Comparison of ENCODE assay signal across 1 cellular context in the genomic region with DNA sequence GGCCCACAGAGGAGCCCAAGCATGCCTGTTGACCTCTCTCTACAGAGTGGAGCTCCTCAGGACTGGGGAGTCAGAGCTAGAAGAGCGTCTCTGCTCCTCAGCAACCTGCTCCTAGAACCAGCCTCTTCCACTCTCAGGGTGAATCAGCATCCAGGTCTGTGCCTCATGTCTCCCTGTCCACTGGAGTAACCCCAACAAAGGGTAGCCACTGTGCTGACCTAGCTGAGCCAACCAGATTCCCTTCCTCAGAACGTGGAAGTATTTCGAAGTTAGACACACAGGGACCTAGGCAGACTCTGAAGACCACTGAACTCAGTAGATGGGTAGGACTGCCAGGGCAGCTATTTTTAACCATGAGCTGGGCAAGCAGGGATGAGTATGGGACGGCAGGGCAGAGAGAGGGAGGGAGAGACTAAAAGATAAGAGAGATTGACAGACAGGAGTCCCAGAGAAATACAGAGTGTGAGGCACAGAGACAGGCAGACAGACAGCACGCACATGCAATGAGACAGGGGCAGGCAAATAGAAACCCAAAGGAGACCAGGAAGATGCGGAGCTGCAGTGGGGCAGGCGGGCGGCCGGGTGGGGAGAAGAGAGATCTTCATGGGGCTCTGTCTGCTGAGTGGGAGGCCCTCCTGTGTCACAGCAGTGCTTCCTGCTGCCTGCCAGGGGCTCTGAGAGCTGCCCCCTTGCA.
TF ChIP-seq lines count a peak whose summit lies in the region.

No MANE protein-coding gene starts in this region.

TF ChIP-seq in K562, 482 proteins besides CTCF, POLR2A, EP300 and RAD21 (continued from another document and continues in another):
- TF ChIP-seq TEAD1 (CRISPR knock-in tag; IDR thresholded peaks at IDR 0.05) (no peak), ATF6 (CRISPR knock-in tag; IDR thresholded peaks at IDR 0.05) (no peak), ZNF217 (CRISPR knock-in tag; IDR thresholded peaks at IDR 0.05) (no peak), PTBP1 (IDR thresholded peaks at IDR 0.05; ENCODE audit: low read depth, low read length) (no peak), NCOR1 (IDR thresholded peaks at IDR 0.05) (no peak), SLC30A9 (CRISPR knock-in tag; IDR thresholded peaks at IDR 0.05) (no peak), RBM15 (IDR thresholded peaks at IDR 0.05; ENCODE audit: insufficient read depth, low read length) (no peak), MYBL2 (IDR thresholded peaks at IDR 0.05; ENCODE audit: low read depth) (no peak), MYBL2 (CRISPR knock-in tag; IDR thresholded peaks at IDR 0.05; ENCODE audit: borderline replicate concordance) (no peak), SP2 (IDR thresholded peaks at IDR 0.05; ENCODE audit: extremely low read depth, low read depth, low read length, poor library complexity, severe bottlenecking) (no peak), ZNF24 (IDR thresholded peaks at IDR 0.05) (no peak), ZNF197 (CRISPR knock-in tag; IDR thresholded peaks at IDR 0.05; ENCODE audit: low read depth) (no peak), PCBP2 (IDR thresholded peaks at IDR 0.05; ENCODE audit: low read depth, low read length, poor library complexity, severe bottlenecking) (no peak), CREBBP (IDR thresholded peaks at IDR 0.05; ENCODE audit: low read depth, low read length) (no peak), MTF1 (CRISPR knock-in tag; IDR thresholded peaks at IDR 0.05; ENCODE audit: borderline replicate concordance) (no peak), ATF4 (CRISPR knock-in tag; IDR thresholded peaks at IDR 0.05) (no peak), GATA2 (CRISPR knock-in tag; IDR thresholded peaks at IDR 0.05) (peak; percentile 54; the same call in 1 of the 2 replicates), PHF8 (IDR thresholded peaks at IDR 0.05; ENCODE audit: borderline replicate concordance, low read length) (no peak; the same call in 1 of the 2 replicates), SRSF7 (optimal IDR thresholded peaks at IDR 0.05; ENCODE audit: low read depth, low read length) (no peak), CHD1 (IDR thresholded peaks at IDR 0.05; ENCODE audit: low read length) (no peak), BHLHE40 (IDR thresholded peaks at IDR 0.05; ENCODE audit: low read length) (no peak), XRCC4 (IDR thresholded peaks at IDR 0.05; ENCODE audit: extremely low read depth, insufficient read depth, insufficient read length) (no peak), KHSRP (IDR thresholded peaks at IDR 0.05) (no peak), HLTF (IDR thresholded peaks at IDR 0.05) (no peak), NFATC3 (IDR thresholded peaks at IDR 0.05) (no peak), SMARCA4 (IDR thresholded peaks at IDR 0.05) (peak; percentile 70), MEF2D (tag; conservative IDR thresholded peaks at IDR 0.05; ENCODE audit: low read depth) (peak; percentile 77), PPARD (CRISPR knock-in tag; IDR thresholded peaks at IDR 0.05) (no peak), TAF1 (IDR thresholded peaks at IDR 0.05; ENCODE audit: control insufficient read depth, extremely low read depth, insufficient read depth, low read length, severe bottlenecking) (no peak), RNF2 (IDR thresholded peaks at IDR 0.05) (no peak), PYGO2 (tag; IDR thresholded peaks at IDR 0.05) (no peak), ZBTB8A (IDR thresholded peaks at IDR 0.05; ENCODE audit: partially characterized antibody) (no peak), CAMTA2 (CRISPR knock-in tag; conservative IDR thresholded peaks at IDR 0.05) (no peak), KDM1A (IDR thresholded peaks at IDR 0.05) (no peak), EZH2 (IDR thresholded peaks at IDR 0.05; ENCODE audit: borderline replicate concordance, low read depth, low read length) (no peak), XRCC5 (IDR thresholded peaks at IDR 0.05; ENCODE audit: low read depth, low read length) (no peak), E2F3 (CRISPR knock-in tag; IDR thresholded peaks at IDR 0.05) (no peak), TAF9B (IDR thresholded peaks at IDR 0.05; ENCODE audit: partially characterized antibody) (no peak)
- TF ChIP-seq, protein P1, sequence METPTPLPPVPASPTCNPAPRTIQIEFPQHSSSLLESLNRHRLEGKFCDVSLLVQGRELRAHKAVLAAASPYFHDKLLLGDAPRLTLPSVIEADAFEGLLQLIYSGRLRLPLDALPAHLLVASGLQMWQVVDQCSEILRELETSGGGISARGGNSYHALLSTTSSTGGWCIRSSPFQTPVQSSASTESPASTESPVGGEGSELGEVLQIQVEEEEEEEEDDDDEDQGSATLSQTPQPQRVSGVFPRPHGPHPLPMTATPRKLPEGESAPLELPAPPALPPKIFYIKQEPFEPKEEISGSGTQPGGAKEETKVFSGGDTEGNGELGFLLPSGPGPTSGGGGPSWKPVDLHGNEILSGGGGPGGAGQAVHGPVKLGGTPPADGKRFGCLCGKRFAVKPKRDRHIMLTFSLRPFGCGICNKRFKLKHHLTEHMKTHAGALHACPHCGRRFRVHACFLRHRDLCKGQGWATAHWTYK (CRISPR knock-in tag; IDR thresholded peaks at IDR 0.05) = no peak
- TF ChIP-seq, protein P2, sequence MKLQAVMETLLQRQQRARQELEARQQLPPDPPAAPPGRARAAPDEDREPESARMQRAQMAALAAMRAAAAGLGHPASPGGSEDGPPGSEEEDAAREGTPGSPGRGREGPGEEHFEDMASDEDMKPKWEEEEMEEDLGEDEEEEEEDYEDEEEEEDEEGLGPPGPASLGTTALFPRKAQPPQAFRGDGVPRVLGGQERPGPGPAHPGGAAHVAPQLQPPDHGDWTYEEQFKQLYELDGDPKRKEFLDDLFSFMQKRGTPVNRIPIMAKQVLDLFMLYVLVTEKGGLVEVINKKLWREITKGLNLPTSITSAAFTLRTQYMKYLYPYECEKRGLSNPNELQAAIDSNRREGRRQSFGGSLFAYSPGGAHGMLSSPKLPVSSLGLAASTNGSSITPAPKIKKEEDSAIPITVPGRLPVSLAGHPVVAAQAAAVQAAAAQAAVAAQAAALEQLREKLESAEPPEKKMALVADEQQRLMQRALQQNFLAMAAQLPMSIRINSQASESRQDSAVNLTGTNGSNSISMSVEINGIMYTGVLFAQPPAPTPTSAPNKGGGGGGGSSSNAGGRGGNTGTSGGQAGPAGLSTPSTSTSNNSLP (IDR thresholded peaks at IDR 0.05; ENCODE audit: borderline replicate concordance, low read depth, low read length) = no peak
- TF ChIP-seq, protein P3, sequence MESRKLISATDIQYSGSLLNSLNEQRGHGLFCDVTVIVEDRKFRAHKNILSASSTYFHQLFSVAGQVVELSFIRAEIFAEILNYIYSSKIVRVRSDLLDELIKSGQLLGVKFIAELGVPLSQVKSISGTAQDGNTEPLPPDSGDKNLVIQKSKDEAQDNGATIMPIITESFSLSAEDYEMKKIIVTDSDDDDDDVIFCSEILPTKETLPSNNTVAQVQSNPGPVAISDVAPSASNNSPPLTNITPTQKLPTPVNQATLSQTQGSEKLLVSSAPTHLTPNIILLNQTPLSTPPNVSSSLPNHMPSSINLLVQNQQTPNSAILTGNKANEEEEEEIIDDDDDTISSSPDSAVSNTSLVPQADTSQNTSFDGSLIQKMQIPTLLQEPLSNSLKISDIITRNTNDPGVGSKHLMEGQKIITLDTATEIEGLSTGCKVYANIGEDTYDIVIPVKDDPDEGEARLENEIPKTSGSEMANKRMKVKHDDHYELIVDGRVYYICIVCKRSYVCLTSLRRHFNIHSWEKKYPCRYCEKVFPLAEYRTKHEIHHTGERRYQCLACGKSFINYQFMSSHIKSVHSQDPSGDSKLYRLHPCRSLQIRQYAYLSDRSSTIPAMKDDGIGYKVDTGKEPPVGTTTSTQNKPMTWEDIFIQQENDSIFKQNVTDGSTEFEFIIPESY (CRISPR knock-in tag; IDR thresholded peaks at IDR 0.05) = no peak
- TF ChIP-seq, protein P4, sequence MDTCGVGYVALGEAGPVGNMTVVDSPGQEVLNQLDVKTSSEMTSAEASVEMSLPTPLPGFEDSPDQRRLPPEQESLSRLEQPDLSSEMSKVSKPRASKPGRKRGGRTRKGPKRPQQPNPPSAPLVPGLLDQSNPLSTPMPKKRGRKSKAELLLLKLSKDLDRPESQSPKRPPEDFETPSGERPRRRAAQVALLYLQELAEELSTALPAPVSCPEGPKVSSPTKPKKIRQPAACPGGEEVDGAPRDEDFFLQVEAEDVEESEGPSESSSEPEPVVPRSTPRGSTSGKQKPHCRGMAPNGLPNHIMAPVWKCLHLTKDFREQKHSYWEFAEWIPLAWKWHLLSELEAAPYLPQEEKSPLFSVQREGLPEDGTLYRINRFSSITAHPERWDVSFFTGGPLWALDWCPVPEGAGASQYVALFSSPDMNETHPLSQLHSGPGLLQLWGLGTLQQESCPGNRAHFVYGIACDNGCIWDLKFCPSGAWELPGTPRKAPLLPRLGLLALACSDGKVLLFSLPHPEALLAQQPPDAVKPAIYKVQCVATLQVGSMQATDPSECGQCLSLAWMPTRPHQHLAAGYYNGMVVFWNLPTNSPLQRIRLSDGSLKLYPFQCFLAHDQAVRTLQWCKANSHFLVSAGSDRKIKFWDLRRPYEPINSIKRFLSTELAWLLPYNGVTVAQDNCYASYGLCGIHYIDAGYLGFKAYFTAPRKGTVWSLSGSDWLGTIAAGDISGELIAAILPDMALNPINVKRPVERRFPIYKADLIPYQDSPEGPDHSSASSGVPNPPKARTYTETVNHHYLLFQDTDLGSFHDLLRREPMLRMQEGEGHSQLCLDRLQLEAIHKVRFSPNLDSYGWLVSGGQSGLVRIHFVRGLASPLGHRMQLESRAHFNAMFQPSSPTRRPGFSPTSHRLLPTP (IDR thresholded peaks at IDR 0.05; ENCODE audit: borderline replicate concordance, extremely low read depth, insufficient read length) = no peak
- TF ChIP-seq, protein P5, sequence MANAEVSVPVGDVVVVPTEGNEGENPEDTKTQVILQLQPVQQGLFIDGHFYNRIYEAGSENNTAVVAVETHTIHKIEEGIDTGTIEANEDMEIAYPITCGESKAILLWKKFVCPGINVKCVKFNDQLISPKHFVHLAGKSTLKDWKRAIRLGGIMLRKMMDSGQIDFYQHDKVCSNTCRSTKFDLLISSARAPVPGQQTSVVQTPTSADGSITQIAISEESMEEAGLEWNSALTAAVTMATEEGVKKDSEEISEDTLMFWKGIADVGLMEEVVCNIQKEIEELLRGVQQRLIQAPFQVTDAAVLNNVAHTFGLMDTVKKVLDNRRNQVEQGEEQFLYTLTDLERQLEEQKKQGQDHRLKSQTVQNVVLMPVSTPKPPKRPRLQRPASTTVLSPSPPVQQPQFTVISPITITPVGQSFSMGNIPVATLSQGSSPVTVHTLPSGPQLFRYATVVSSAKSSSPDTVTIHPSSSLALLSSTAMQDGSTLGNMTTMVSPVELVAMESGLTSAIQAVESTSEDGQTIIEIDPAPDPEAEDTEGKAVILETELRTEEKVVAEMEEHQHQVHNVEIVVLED (CRISPR knock-in tag; IDR thresholded peaks at IDR 0.05) = no peak
- TF ChIP-seq, protein P6, sequence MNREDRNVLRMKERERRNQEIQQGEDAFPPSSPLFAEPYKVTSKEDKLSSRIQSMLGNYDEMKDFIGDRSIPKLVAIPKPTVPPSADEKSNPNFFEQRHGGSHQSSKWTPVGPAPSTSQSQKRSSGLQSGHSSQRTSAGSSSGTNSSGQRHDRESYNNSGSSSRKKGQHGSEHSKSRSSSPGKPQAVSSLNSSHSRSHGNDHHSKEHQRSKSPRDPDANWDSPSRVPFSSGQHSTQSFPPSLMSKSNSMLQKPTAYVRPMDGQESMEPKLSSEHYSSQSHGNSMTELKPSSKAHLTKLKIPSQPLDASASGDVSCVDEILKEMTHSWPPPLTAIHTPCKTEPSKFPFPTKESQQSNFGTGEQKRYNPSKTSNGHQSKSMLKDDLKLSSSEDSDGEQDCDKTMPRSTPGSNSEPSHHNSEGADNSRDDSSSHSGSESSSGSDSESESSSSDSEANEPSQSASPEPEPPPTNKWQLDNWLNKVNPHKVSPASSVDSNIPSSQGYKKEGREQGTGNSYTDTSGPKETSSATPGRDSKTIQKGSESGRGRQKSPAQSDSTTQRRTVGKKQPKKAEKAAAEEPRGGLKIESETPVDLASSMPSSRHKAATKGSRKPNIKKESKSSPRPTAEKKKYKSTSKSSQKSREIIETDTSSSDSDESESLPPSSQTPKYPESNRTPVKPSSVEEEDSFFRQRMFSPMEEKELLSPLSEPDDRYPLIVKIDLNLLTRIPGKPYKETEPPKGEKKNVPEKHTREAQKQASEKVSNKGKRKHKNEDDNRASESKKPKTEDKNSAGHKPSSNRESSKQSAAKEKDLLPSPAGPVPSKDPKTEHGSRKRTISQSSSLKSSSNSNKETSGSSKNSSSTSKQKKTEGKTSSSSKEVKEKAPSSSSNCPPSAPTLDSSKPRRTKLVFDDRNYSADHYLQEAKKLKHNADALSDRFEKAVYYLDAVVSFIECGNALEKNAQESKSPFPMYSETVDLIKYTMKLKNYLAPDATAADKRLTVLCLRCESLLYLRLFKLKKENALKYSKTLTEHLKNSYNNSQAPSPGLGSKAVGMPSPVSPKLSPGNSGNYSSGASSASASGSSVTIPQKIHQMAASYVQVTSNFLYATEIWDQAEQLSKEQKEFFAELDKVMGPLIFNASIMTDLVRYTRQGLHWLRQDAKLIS (CRISPR knock-in tag; IDR thresholded peaks at IDR 0.05) = no peak
